In the genomic region with DNA sequence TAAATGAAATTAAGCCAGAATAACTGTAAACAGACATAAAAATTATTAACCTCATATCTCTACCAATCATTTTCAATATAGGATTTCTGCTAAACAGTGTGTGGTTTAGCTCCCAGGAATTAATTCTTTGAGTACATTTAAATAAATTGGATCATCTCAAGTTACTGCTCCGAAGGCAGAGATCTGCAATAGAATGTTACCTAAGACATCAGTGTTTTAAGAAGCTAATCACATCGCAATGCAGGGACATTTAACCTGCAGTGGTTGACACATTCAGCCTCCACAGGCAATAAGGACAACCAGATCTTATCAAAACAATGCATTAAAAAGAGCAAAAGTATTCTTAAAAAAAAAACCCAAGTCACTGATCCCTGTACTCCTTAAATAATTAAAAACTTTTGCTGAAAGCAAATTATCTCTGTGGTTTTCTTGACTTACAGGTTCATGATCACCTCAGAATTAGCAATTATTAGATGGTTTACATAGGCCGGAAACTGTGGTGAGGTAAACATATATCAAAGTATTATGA, we compare ENCODE assay signal across 12 cellular contexts. TPM values are rescaled to one million over a fixed set of nuclear protein-coding genes. Genes with fewer than 3 reads are reported as not detected.
DNase-seq lines count a peak whose midpoint lies in the region; TF ChIP-seq lines count a peak whose summit lies in the region.
"Had no signal": no experiment of that assay in that cellular context is flagged by ENCODE, and none has a peak within 500 bp of the region (broad histone marks: within the 10 kb centered on the region; RNA-seq: fewer than 3 reads in every experiment).

No MANE protein-coding gene starts in this region.

- peaks cover 0 to 81% (median 18%) of the 10 kb centered on the region in 4 donors for H3K4me1 ChIP-seq in tibial artery
- H3K4me1 ChIP-seq in neuronal stem cell (ENCODE audit: control insufficient read depth in 2 of 2, insufficient read depth in 1 of 2, low read depth in 1 of 2, low read length in 2 of 2) = no peaks in the 10 kb centered on the region
- H3K4me1 ChIP-seq: BLaER1 had no signal

- no CpG with 5 or more reads among the region's 3 CpGs for WGBS in neuronal stem cell (ENCODE audit: extremely low coverage in 2 of 2, insufficient read length in 2 of 2, insufficient replicate concordance in 1 of 2), 2 donors

- no peak overlapping the region for H2AK5ac ChIP-seq in neuronal stem cell (ENCODE audit: low read depth, low read length)

- DNase-seq in NCI-H524 treated with DMSO at 0.1 percent for 48 hours (lab: John Stamatoyannopoulos, UW) (peak; percentile 38), NCI-H82 (lab: John Stamatoyannopoulos, UW) (peak; percentile 79), left kidney (ENCODE audit: low read depth, low spot score) (peak; percentile 16), tibial artery (no peak), NCI-H774 (lab: John Stamatoyannopoulos, UW) (no peak), neuronal stem cell (ENCODE audit: low spot score) (no peak)
- DNase-seq: AML-193, Calu3, DMS 273 treated with DMSO at 0.1 percent for 48 hours, HCEC 1CT had no signal

- H2AFZ ChIP-seq in neuronal stem cell (ENCODE audit: low read length) = no peak overlapping the region

- H2BK5ac ChIP-seq in neuronal stem cell (ENCODE audit: low read length) = no peak overlapping the region

- H3K4ac ChIP-seq in neuronal stem cell (ENCODE audit: low read length) = no peak overlapping the region

- no peak overlapping the region for H2BK12ac ChIP-seq in neuronal stem cell (ENCODE audit: low read length)

- H3K79me1 ChIP-seq in neuronal stem cell (ENCODE audit: low read depth, low read length) = no peaks in the 10 kb centered on the region

- no peaks in the 10 kb centered on the region for H3K9me3 ChIP-seq in tibial artery
- H3K9me3 ChIP-seq in neuronal stem cell (replicated peaks in 1 of 2; ENCODE audit: control insufficient read depth in 2 of 2, insufficient read depth in 1 of 2, low read depth in 1 of 2, low read length in 2 of 2) = no peaks in the 10 kb centered on the region
- H3K9me3 ChIP-seq: A549, BLaER1 had no signal

- intact Hi-C loops in tibial artery (cut with DNase I; ENCODE audit: low total_unique reads) = no loop called here

- H2BK15ac ChIP-seq in neuronal stem cell (ENCODE audit: low read length) = no peak overlapping the region

- no peak overlapping the region for H3K9ac ChIP-seq in neuronal stem cell (ENCODE audit: low read depth, low read length, poor library complexity)
- H3K9ac ChIP-seq: BLaER1 had no signal

- H3K27ac ChIP-seq in tibial artery (peak overlapping the region; percentile 57 to 58), neuronal stem cell (replicated peaks; ENCODE audit: low read length) (no peak overlapping the region)
- H3K27ac ChIP-seq: A549, BLaER1 had no signal

- H3K23ac ChIP-seq in neuronal stem cell (ENCODE audit: low read depth, low read length, poor library complexity) = no peak overlapping the region

- no peak overlapping the region for H2BK120ac ChIP-seq in neuronal stem cell (ENCODE audit: low read depth, low read length)

- H4K8ac ChIP-seq in neuronal stem cell (ENCODE audit: low read depth, low read length) = no peak overlapping the region

- H3K27me3 ChIP-seq in tibial artery (no peaks in the 10 kb centered on the region), neuronal stem cell (ENCODE audit: control insufficient read depth in 3 of 3, insufficient read depth in 3 of 3, low read depth in 1 of 3, low read length in 3 of 3) (no peaks in the 10 kb centered on the region)
- H3K27me3 ChIP-seq: BLaER1 had no signal

- H3K4me2 ChIP-seq in neuronal stem cell (ENCODE audit: insufficient read depth, low read length, poor library complexity, severe bottlenecking) = no peak overlapping the region
- H3K4me2 ChIP-seq: BLaER1 had no signal

- TF ChIP-seq CTCF in tibial artery (IDR thresholded peaks at IDR 0.05) = no peak

- H4K91ac ChIP-seq in neuronal stem cell (ENCODE audit: low read depth, low read length, poor library complexity) = no peak overlapping the region

- H3K36me3 ChIP-seq in tibial artery (no peaks in the 10 kb centered on the region), neuronal stem cell (replicated peaks in 1 of 2; ENCODE audit: control insufficient read depth in 2 of 2, insufficient read depth in 2 of 2, low read length in 2 of 2) (no peaks in the 10 kb centered on the region)
- H3K36me3 ChIP-seq: BLaER1 had no signal

- no peak overlapping the region for H3K18ac ChIP-seq in neuronal stem cell (ENCODE audit: low read length)

- H3K4me3 ChIP-seq in tibial artery (no peak overlapping the region), neuronal stem cell (ENCODE audit: low read length in 2 of 2) (no peak overlapping the region)
- H3K4me3 ChIP-seq: A549, BLaER1 had no signal

- no peak overlapping the region for H3K14ac ChIP-seq in neuronal stem cell (ENCODE audit: low read length)

RNA-seq across cellular contexts. Expression of a gene that starts 45.7 kb away (rescaled TPM):
- 0.01 TPM for polyA plus RNA-seq in neuronal stem cell (2013, experiment 1 of 2)
- 0.01 TPM for polyA plus RNA-seq in neuronal stem cell (2013, experiment 2 of 2)

Comparison
In these comparisons a context has a peak if more than half of its experiments do, and no peak if none do; other contexts are left out.
1. DNase-seq: peak in NCI-H524 treated with DMSO at 0.1 percent for 48 hours (single experiment), NCI-H82 (single experiment) and left kidney (single experiment); none in tibial artery (0 of 2), NCI-H774 (single experiment) and neuronal stem cell (single experiment).